In genomic region chr19:48795055-48795854, GRCh38 we compare ENCODE assay signal across 8 cellular contexts. TPM values are rescaled to one million over a fixed set of nuclear protein-coding genes. Genes with fewer than 3 reads are reported as not detected.
DNase-seq lines count a peak whose midpoint lies in the region; ATAC-seq and TF ChIP-seq lines count a peak whose summit lies in the region.

No MANE protein-coding gene starts in this region.

- peaks cover 8% of the 10 kb centered on the region for H3K4me1 Mint-ChIP-seq in activated CD8-positive, alpha-beta T cell treated with anti-CD3 and anti-CD28 coated beads for 36 hours (ENCODE audit: low read depth)

- H3K27me3 Mint-ChIP-seq in activated CD8-positive, alpha-beta T cell treated with anti-CD3 and anti-CD28 coated beads for 36 hours: no peaks in the 10 kb centered on the region

- H3K36me3 Mint-ChIP-seq in activated CD8-positive, alpha-beta T cell treated with anti-CD3 and anti-CD28 coated beads for 36 hours (ENCODE audit: low read depth): no peaks in the 10 kb centered on the region

- 4% methylated on average over 38 of the region's 38 CpGs for whole genome bisulfite sequencing in ectodermal cell, 2 experiments

- H3K4me1 ChIP-seq in BLaER1: peaks cover 54% of the 10 kb centered on the region
- H3K4me1 ChIP-seq in ectodermal cell (ENCODE audit: control insufficient read depth, insufficient read depth, low read length): no peaks in the 10 kb centered on the region
- H3K4me1 ChIP-seq in lower lobe of right lung: peaks cover 18% of the 10 kb centered on the region

- POLR2A ChIA-PET in activated CD8-positive, alpha-beta T cell treated with anti-CD3 and anti-CD28 coated beads for 36 hours (lab: Charles Lee): interaction anchor here (0.5 to 2.9 kb wide), 12 partner anchors 11 to 353 kb away, joined by 3 to 16 read pairs (median 4); partner anchors contain the start of genes BCAT2, HSD17B14, NUCB1 and PPP1R15A

- ATAC-seq in GM19395 (IDR thresholded peaks at IDR 0.05; ENCODE audit: unreplicated experiment): peak; percentile 75
- ATAC-seq in HG03571 (IDR thresholded peaks at IDR 0.05; ENCODE audit: unreplicated experiment): peak; percentile 67
- peak; percentile 99 for ATAC-seq in activated CD8-positive, alpha-beta T cell treated with anti-CD3 and anti-CD28 coated beads for 36 hours
- ATAC-seq in lower lobe of right lung: peak; percentile 98

- peak overlapping the region; percentile 93 for H3K27ac Mint-ChIP-seq in activated CD8-positive, alpha-beta T cell treated with anti-CD3 and anti-CD28 coated beads for 36 hours

- H3K9ac ChIP-seq in BLaER1: peak overlapping the region; percentile 62

- H3K4me3 ChIP-seq in BLaER1 (peak overlapping the region; percentile 65), ectodermal cell (ENCODE audit: insufficient read depth, low read depth, low read length) (peak overlapping the region; percentile 66), lower lobe of right lung (peak overlapping the region; percentile 58)

- peak overlapping the region; percentile 81 for H3K4me3 Mint-ChIP-seq in activated CD8-positive, alpha-beta T cell treated with anti-CD3 and anti-CD28 coated beads for 36 hours

- H3K9me3 ChIP-seq in BLaER1 (no peaks in the 10 kb centered on the region), ectodermal cell (ENCODE audit: control insufficient read depth, low read length) (no peaks in the 10 kb centered on the region), lower lobe of right lung (no peaks in the 10 kb centered on the region)

- CTCF ChIA-PET in activated CD8-positive, alpha-beta T cell treated with anti-CD3 and anti-CD28 coated beads for 36 hours (lab: Charles Lee): interaction anchor here (0.6 to 9.9 kb wide), 27 partner anchors 8 to 204 kb away, joined by 3 to 227 read pairs (median 6); partner anchors contain the start of genes BCAT2, GYS1, HSD17B14 and PPP1R15A

- H3K4me2 ChIP-seq in BLaER1: peak overlapping the region; percentile 92

- peak; percentile 99 for TF ChIP-seq CTCF in activated CD8-positive, alpha-beta T cell treated with anti-CD3 and anti-CD28 coated beads for 36 hours (IDR thresholded peaks at IDR 0.05)
- TF ChIP-seq CTCF in lower lobe of right lung (IDR thresholded peaks at IDR 0.05): peak; percentile 97

- DNase-seq in NCI-H82 treated with DMSO at 0.1 percent for 48 hours (lab: John Stamatoyannopoulos, UW; ENCODE audit: unreplicated experiment) (peak; percentile 86), lower lobe of right lung (peak; percentile 94)
- DNase-seq in activated CD8-positive, alpha-beta T cell treated with anti-CD3 and anti-CD28 coated beads for 36 hours: peak; percentile 90
- peak; percentile 77 to 78 for DNase-seq in stimulated activated CD4-positive, alpha-beta T cell treated with anti-CD3 and anti-CD28 coated beads, Interleukin-4, amount 100 ng/mL, for 48 hours (ENCODE audit: low read depth in 2 of 2)

- peak overlapping the region; percentile 87 for H3K27ac ChIP-seq in BLaER1
- peak overlapping the region; percentile 44 for H3K27ac ChIP-seq in ectodermal cell (ENCODE audit: insufficient read depth, low read depth, low read length, poor library complexity, severe bottlenecking)
- peak overlapping the region; percentile 71 for H3K27ac ChIP-seq in lower lobe of right lung

- 0 out of 2 replicates have a peak, but pooled peaks cover 2% of the 10 kb centered on the region for H3K36me3 ChIP-seq in BLaER1
- no peaks in the 10 kb centered on the region for H3K36me3 ChIP-seq in ectodermal cell (ENCODE audit: control insufficient read depth, insufficient read depth, low read length)
- H3K36me3 ChIP-seq in lower lobe of right lung: peaks cover 12% of the 10 kb centered on the region

- H4K20me1 ChIP-seq in BLaER1: no peaks in the 10 kb centered on the region

- intact Hi-C loops in activated CD8-positive, alpha-beta T cell treated with anti-CD3 and anti-CD28 coated beads for 36 hours (cut with micrococcal nuclease): loop anchor here (2.0 to 5.0 kb wide), 2 partner anchors 40 to 172 kb away; partner anchors contain the start of gene FTL
- intact Hi-C loops in lower lobe of right lung (cut with DNase I): no loop called here

- H3K9me3 Mint-ChIP-seq in activated CD8-positive, alpha-beta T cell treated with anti-CD3 and anti-CD28 coated beads for 36 hours: no peaks in the 10 kb centered on the region

- H3K27me3 ChIP-seq in BLaER1 (no peaks in the 10 kb centered on the region), ectodermal cell (ENCODE audit: control insufficient read depth, insufficient read depth, low read length, poor library complexity, severe bottlenecking) (no peaks in the 10 kb centered on the region), lower lobe of right lung (ENCODE audit: low read depth) (no peaks in the 10 kb centered on the region)

RNA-seq across cellular contexts. Expression of gene BCAT2, which starts 15.6 kb away (rescaled TPM):
- total RNA-seq in activated CD8-positive, alpha-beta T cell treated with anti-CD3 and anti-CD28 coated beads for 36 hours: 10 to 100 TPM; 59.5 to 63.3 TPM
- polyA plus RNA-seq in ectodermal cell (2013, experiment 1 of 4): 56.4 TPM
- polyA plus RNA-seq in ectodermal cell (2013, experiment 2 of 4): 57.1 TPM
- polyA plus RNA-seq in ectodermal cell (2013, experiment 3 of 4): 42.0 TPM
- 48.1 TPM for polyA plus RNA-seq in ectodermal cell (2013, experiment 4 of 4)
- 60.7 TPM for total RNA-seq in lower lobe of right lung

RNA-seq across cellular contexts. Expression of gene FGF21, which starts 39.9 kb away (rescaled TPM):
- total RNA-seq in activated CD8-positive, alpha-beta T cell treated with anti-CD3 and anti-CD28 coated beads for 36 hours: not detected
- polyA plus RNA-seq in ectodermal cell (2013, experiment 1 of 4): not detected
- polyA plus RNA-seq in ectodermal cell (2013, experiment 2 of 4): not detected
- polyA plus RNA-seq in ectodermal cell (2013, experiment 3 of 4): not detected
- not detected for polyA plus RNA-seq in ectodermal cell (2013, experiment 4 of 4)
- not detected for total RNA-seq in lower lobe of right lung

RNA-seq across cellular contexts. Expression of gene HSD17B14, which starts 41.0 kb away (rescaled TPM):
- total RNA-seq in activated CD8-positive, alpha-beta T cell treated with anti-CD3 and anti-CD28 coated beads for 36 hours: under 1 TPM; 0.47 to 0.56 TPM
- 24.6 TPM for polyA plus RNA-seq in ectodermal cell (2013, experiment 1 of 4)
- 26.9 TPM for polyA plus RNA-seq in ectodermal cell (2013, experiment 2 of 4)
- 20.6 TPM for polyA plus RNA-seq in ectodermal cell (2013, experiment 3 of 4)
- polyA plus RNA-seq in ectodermal cell (2013, experiment 4 of 4): 21.7 TPM
- total RNA-seq in lower lobe of right lung: 22.7 TPM

RNA-seq across cellular contexts. Expression of gene FUT1, which starts 42.8 kb away (rescaled TPM):
- total RNA-seq in activated CD8-positive, alpha-beta T cell treated with anti-CD3 and anti-CD28 coated beads for 36 hours: under 1 TPM; 0.09 to 0.11 TPM
- 2.6 TPM for polyA plus RNA-seq in ectodermal cell (2013, experiment 1 of 4)
- polyA plus RNA-seq in ectodermal cell (2013, experiment 2 of 4): 2.1 TPM
- 1.0 TPM for polyA plus RNA-seq in ectodermal cell (2013, experiment 3 of 4)
- 1.3 TPM for polyA plus RNA-seq in ectodermal cell (2013, experiment 4 of 4)
- total RNA-seq in lower lobe of right lung: 13.2 TPM

RNA-seq across cellular contexts. Expression of gene IZUMO1, which starts 48.5 kb away (rescaled TPM):
- not detected for total RNA-seq in activated CD8-positive, alpha-beta T cell treated with anti-CD3 and anti-CD28 coated beads for 36 hours
- 0.72 TPM for polyA plus RNA-seq in ectodermal cell (2013, experiment 1 of 4)
- 0.68 TPM for polyA plus RNA-seq in ectodermal cell (2013, experiment 2 of 4)
- polyA plus RNA-seq in ectodermal cell (2013, experiment 3 of 4): 0.37 TPM
- 1.3 TPM for polyA plus RNA-seq in ectodermal cell (2013, experiment 4 of 4)
- 2.9 TPM for total RNA-seq in lower lobe of right lung

Comparison
In these comparisons a context has a peak if more than half of its experiments do, and no peak if none do; other contexts are left out.
1. Peak in every context shown above with its lines: DNase-seq, ATAC-seq, H3K4me3 ChIP-seq and H3K27ac ChIP-seq.
2. RNA of gene HSD17B14, which starts 41.0 kb away (total RNA-seq): 22.7 TPM in lower lobe of right lung (single experiment); 0.47 to 0.56 TPM in activated CD8-positive, alpha-beta T cell treated with anti-CD3 and anti-CD28 coated beads for 36 hours; every median in the first group is over 10 times any median in the second.